ENCODE assay signal across 1 cellular context in the genomic region with DNA sequence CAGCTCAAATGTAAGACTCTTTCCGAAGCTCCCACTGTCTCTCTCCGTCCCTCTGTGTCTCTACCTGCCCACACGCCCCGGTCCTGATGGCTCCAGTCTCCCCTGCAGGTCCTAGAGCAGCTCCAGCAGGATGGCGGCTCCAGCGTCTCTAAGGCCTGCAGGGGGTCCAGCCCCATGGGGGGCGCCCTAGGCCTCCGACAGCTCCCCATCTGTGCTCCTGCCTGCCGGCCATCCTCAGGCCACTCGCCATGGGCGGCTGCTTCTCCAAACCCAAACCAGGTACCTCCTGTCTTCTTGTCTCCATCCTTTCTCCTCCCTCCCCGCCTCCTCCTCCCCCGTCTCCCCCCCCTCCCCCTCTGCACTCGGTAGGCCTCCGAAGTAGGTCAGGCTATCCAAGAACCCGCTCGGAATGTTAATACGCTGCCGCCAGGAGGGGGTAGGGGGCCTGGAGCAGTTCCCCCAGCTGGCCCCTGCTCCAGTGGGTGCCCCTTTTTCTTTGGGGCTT.
TF ChIP-seq lines count a peak whose summit lies in the region.

No MANE protein-coding gene starts in this region.

TF ChIP-seq in K562, 482 proteins besides CTCF, POLR2A, EP300 and RAD21:
- TF ChIP-seq ZNF740 (CRISPR knock-in tag; IDR thresholded peaks at IDR 0.05) (no peak), ZNF740 (tag; IDR thresholded peaks at IDR 0.05) (0 out of 4 replicates have a peak, but pooled peaks of 1 of the 2 experiments have one; percentile 62), YY1 (IDR thresholded peaks at IDR 0.05; ENCODE audit: borderline replicate concordance in 1 of 3, control insufficient read depth in 1 of 3, extremely low read depth in 1 of 3, insufficient read depth in 3 of 3, insufficient read length in 1 of 3, insufficient replicate concordance in 2 of 3, low read depth in 1 of 3, low read length in 2 of 3) (peak in 1 of 3 experiments; percentile 23), EGR1 (conservative IDR thresholded peaks at IDR 0.05) (peak; percentile 52), ELF1 (tag; IDR thresholded peaks at IDR 0.05) (no peak), PRMT5 (CRISPR knock-in tag; IDR thresholded peaks at IDR 0.05) (0 out of 2 replicates have a peak, but pooled peaks have one; percentile 50), KDM1A (IDR thresholded peaks at IDR 0.05) (peak in 1 of 2 experiments; percentile 69; a peak in 1 of 4 replicates), PHF20 (IDR thresholded peaks at IDR 0.05; ENCODE audit: partially characterized antibody) (no peak), TAF15 (IDR thresholded peaks at IDR 0.05; ENCODE audit: low read depth, low read length) (0 out of 2 replicates have a peak, but pooled peaks have one; percentile 20), DIDO1 (tag; IDR thresholded peaks at IDR 0.05; ENCODE audit: low read depth) (0 out of 2 replicates have a peak, but pooled peaks have one; percentile 32), MCM5 (IDR thresholded peaks at IDR 0.05; ENCODE audit: low read depth) (no peak), CTBP1 (IDR thresholded peaks at IDR 0.05; ENCODE audit: borderline replicate concordance) (peak; percentile 84), ZBTB7A (IDR thresholded peaks at IDR 0.05; ENCODE audit: borderline replicate concordance, control insufficient read depth, low read depth, low read length) (peak; percentile 70; the same call in 1 of the 2 replicates), VEZF1 (CRISPR knock-in tag; IDR thresholded peaks at IDR 0.05) (peak; percentile 78), ELK1 (CRISPR knock-in tag; IDR thresholded peaks at IDR 0.05) (no peak)
- TF ChIP-seq, protein P1, sequence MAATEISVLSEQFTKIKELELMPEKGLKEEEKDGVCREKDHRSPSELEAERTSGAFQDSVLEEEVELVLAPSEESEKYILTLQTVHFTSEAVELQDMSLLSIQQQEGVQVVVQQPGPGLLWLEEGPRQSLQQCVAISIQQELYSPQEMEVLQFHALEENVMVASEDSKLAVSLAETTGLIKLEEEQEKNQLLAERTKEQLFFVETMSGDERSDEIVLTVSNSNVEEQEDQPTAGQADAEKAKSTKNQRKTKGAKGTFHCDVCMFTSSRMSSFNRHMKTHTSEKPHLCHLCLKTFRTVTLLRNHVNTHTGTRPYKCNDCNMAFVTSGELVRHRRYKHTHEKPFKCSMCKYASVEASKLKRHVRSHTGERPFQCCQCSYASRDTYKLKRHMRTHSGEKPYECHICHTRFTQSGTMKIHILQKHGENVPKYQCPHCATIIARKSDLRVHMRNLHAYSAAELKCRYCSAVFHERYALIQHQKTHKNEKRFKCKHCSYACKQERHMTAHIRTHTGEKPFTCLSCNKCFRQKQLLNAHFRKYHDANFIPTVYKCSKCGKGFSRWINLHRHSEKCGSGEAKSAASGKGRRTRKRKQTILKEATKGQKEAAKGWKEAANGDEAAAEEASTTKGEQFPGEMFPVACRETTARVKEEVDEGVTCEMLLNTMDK (IDR thresholded peaks at IDR 0.05; ENCODE audit: borderline replicate concordance, insufficient read depth, low read depth, low read length, poor library complexity, severe bottlenecking) = peak; percentile 29
- TF ChIP-seq, protein P2, sequence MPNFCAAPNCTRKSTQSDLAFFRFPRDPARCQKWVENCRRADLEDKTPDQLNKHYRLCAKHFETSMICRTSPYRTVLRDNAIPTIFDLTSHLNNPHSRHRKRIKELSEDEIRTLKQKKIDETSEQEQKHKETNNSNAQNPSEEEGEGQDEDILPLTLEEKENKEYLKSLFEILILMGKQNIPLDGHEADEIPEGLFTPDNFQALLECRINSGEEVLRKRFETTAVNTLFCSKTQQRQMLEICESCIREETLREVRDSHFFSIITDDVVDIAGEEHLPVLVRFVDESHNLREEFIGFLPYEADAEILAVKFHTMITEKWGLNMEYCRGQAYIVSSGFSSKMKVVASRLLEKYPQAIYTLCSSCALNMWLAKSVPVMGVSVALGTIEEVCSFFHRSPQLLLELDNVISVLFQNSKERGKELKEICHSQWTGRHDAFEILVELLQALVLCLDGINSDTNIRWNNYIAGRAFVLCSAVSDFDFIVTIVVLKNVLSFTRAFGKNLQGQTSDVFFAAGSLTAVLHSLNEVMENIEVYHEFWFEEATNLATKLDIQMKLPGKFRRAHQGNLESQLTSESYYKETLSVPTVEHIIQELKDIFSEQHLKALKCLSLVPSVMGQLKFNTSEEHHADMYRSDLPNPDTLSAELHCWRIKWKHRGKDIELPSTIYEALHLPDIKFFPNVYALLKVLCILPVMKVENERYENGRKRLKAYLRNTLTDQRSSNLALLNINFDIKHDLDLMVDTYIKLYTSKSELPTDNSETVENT (CRISPR knock-in tag; IDR thresholded peaks at IDR 0.05) = 0 out of 2 replicates have a peak, but pooled peaks have one; percentile 31
